ENCODE assay signal across 7 cellular contexts in the genomic region with DNA sequence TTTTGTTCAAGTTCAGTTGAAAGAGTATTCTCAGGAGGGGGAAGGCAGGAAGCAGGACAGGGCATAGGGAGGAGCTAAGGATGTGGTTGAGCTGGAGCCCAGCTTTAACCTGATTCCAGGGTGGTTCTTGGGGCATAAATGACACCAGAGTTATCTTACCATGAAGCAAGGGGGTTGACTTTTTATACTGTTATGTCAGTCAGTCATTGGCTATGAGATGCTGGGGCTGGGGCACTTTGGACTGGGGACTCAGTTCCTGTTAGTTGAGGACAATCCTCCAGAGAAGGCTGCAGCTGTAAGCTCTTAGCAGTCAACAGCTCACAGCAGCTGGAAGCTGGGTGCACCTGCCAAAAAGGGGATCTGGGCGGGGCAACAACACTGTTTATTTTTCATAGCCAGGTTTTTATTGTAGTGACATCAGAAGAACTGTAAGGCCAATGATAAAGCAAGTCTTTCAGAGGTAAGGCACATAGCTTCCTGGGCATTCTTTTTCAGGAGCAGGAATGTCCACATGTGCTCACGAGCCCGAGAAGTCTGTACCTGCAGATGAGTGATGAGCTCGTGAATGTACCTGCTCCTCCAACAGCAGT.
DNase-seq lines count a peak whose midpoint lies in the region; ATAC-seq and TF ChIP-seq lines count a peak whose summit lies in the region.

No MANE protein-coding gene starts in this region.

- H3K27me3 ChIP-seq in hepatocyte (no peaks in the 10 kb centered on the region), GM23338 (ENCODE audit: insufficient read depth) (no peaks in the 10 kb centered on the region), brain microvascular endothelial cell (replicated peaks) (no peaks in the 10 kb centered on the region)

- peak overlapping the region; percentile 71 for H3K27ac ChIP-seq in hepatocyte
- no peak overlapping the region for H3K27ac ChIP-seq in GM23338 (ENCODE audit: low read depth)
- no peak overlapping the region for H3K27ac ChIP-seq in brain microvascular endothelial cell

- TF ChIP-seq CTCF in hepatocyte (IDR thresholded peaks at IDR 0.05; ENCODE audit: poor library complexity) (no peak), GM23338 (conservative IDR thresholded peaks at IDR 0.05; ENCODE audit: low read depth in 2 of 2) (no peak), brain microvascular endothelial cell (IDR thresholded peaks at IDR 0.05; ENCODE audit: low read depth, low read length, missing control alignments) (no peak)

- no peaks in the 10 kb centered on the region for H3K36me3 ChIP-seq in hepatocyte (replicated peaks; ENCODE audit: insufficient read depth, low read depth)
- no peaks in the 10 kb centered on the region for H3K36me3 ChIP-seq in GM23338 (ENCODE audit: insufficient read depth)
- no peaks in the 10 kb centered on the region for H3K36me3 ChIP-seq in brain microvascular endothelial cell (replicated peaks)

- no peaks in the 10 kb centered on the region for H3K9me3 ChIP-seq in hepatocyte (ENCODE audit: low read depth)

- H3K27ac Mint-ChIP-seq in GM23338 = no peak overlapping the region

- no peak overlapping the region for H3K4me2 ChIP-seq in hepatocyte
- H3K4me2 ChIP-seq in GM23338 = no peak overlapping the region

- H2AFZ ChIP-seq in hepatocyte (no peak overlapping the region), GM23338 (no peak overlapping the region)

- H3K9me3 Mint-ChIP-seq in GM23338 = no peaks in the 10 kb centered on the region

- H3K27me3 Mint-ChIP-seq in GM23338 (ENCODE audit: insufficient read depth, low read depth, poor library complexity) = no peaks in the 10 kb centered on the region

- H3K9me2 ChIP-seq in hepatocyte (replicated peaks; ENCODE audit: insufficient read depth) = no peaks in the 10 kb centered on the region
- H3K9me2 ChIP-seq in GM23338 (ENCODE audit: insufficient read depth) = no peaks in the 10 kb centered on the region

- H3K4me1 Mint-ChIP-seq in GM23338 = peaks cover 11% of the 10 kb centered on the region; the same call in 2 of the 3 replicates

- no peaks in the 10 kb centered on the region; the same call in 2 of the 3 replicates for H3K36me3 Mint-ChIP-seq in GM23338 (ENCODE audit: low read depth)

- in situ Hi-C loops in brain microvascular endothelial cell (cut with HindIII; ENCODE audit: low pct_ligation_motif_present, low sequenced_read_pairs) = no loop called here

- no peak overlapping the region for H3K4me3 Mint-ChIP-seq in GM23338

- H3K4me1 ChIP-seq in hepatocyte (ENCODE audit: insufficient read depth) = no peaks in the 10 kb centered on the region
- peaks cover 8% of the 10 kb centered on the region; the same call in 1 of the 2 replicates for H3K4me1 ChIP-seq in GM23338 (ENCODE audit: insufficient read depth)

- H3K4me3 ChIP-seq in hepatocyte (no peak overlapping the region), GM23338 (no peak overlapping the region), brain microvascular endothelial cell (ENCODE audit: low read depth, low read length) (no peak overlapping the region)

- H3K79me2 ChIP-seq in hepatocyte = no peaks in the 10 kb centered on the region
- no peaks in the 10 kb centered on the region for H3K79me2 ChIP-seq in GM23338 (replicated peaks; ENCODE audit: insufficient read depth)

- H3F3A ChIP-seq in GM23338 (replicated peaks; ENCODE audit: low read depth) = no peaks in the 10 kb centered on the region

- ATAC-seq in GM19025 (IDR thresholded peaks at IDR 0.05; ENCODE audit: low read depth, unreplicated experiment) (peak; percentile 44), HG02981 (IDR thresholded peaks at IDR 0.05; ENCODE audit: unreplicated experiment) (peak; percentile 64), GM23338 (no peak)

- DNase-seq in NCI-H2196 (lab: John Stamatoyannopoulos, UW; ENCODE audit: unreplicated experiment) (peak; percentile 45), hepatocyte (ENCODE audit: low spot score) (no peak), GM23338 (ENCODE audit: low spot score) (no peak), NCI-H2171 treated with DMSO at 0.1 percent for 48 hours (lab: John Stamatoyannopoulos, UW) (no peak), brain microvascular endothelial cell (no peak)

- 64% methylated on average over 4 of the region's 4 CpGs for WGBS in hepatocyte (ENCODE audit: low lambda C conversion rate, missing lambda C conversion rate)

- no peaks in the 10 kb centered on the region for H4K20me1 ChIP-seq in hepatocyte (ENCODE audit: insufficient read depth, poor library complexity, severe bottlenecking)
- H4K20me1 ChIP-seq in GM23338 (replicated peaks; ENCODE audit: insufficient read depth) = no peaks in the 10 kb centered on the region

TF ChIP-seq in GM23338, 12 proteins besides CTCF, POLR2A, EP300 and RAD21 (continues in another document):
- TF ChIP-seq EZH2 (IDR thresholded peaks at IDR 0.05; ENCODE audit: low read depth, unreplicated experiment) (no peak), CREB1 (CRISPR knock-in tag; IDR thresholded peaks at IDR 0.05; ENCODE audit: low read depth) (no peak), ZNF331 (CRISPR knock-in tag; IDR thresholded peaks at IDR 0.05; ENCODE audit: low read depth) (no peak), NANOG (IDR thresholded peaks at IDR 0.05; ENCODE audit: borderline replicate concordance) (no peak), EZH2phosphoT487 (IDR thresholded peaks at IDR 0.05; ENCODE audit: unreplicated experiment) (no peak), JUNB (IDR thresholded peaks at IDR 0.05; ENCODE audit: unreplicated experiment) (no peak), STAT1 (IDR thresholded peaks at IDR 0.05; ENCODE audit: unreplicated experiment) (no peak), POLR2AphosphoS5 (IDR thresholded peaks at IDR 0.05; ENCODE audit: low read depth) (no peak), ZNF114 (CRISPR knock-in tag; IDR thresholded peaks at IDR 0.05) (no peak)
- TF ChIP-seq, protein P1, sequence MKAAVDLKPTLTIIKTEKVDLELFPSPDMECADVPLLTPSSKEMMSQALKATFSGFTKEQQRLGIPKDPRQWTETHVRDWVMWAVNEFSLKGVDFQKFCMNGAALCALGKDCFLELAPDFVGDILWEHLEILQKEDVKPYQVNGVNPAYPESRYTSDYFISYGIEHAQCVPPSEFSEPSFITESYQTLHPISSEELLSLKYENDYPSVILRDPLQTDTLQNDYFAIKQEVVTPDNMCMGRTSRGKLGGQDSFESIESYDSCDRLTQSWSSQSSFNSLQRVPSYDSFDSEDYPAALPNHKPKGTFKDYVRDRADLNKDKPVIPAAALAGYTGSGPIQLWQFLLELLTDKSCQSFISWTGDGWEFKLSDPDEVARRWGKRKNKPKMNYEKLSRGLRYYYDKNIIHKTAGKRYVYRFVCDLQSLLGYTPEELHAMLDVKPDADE (IDR thresholded peaks at IDR 0.05) = no peak
- TF ChIP-seq, protein P2, sequence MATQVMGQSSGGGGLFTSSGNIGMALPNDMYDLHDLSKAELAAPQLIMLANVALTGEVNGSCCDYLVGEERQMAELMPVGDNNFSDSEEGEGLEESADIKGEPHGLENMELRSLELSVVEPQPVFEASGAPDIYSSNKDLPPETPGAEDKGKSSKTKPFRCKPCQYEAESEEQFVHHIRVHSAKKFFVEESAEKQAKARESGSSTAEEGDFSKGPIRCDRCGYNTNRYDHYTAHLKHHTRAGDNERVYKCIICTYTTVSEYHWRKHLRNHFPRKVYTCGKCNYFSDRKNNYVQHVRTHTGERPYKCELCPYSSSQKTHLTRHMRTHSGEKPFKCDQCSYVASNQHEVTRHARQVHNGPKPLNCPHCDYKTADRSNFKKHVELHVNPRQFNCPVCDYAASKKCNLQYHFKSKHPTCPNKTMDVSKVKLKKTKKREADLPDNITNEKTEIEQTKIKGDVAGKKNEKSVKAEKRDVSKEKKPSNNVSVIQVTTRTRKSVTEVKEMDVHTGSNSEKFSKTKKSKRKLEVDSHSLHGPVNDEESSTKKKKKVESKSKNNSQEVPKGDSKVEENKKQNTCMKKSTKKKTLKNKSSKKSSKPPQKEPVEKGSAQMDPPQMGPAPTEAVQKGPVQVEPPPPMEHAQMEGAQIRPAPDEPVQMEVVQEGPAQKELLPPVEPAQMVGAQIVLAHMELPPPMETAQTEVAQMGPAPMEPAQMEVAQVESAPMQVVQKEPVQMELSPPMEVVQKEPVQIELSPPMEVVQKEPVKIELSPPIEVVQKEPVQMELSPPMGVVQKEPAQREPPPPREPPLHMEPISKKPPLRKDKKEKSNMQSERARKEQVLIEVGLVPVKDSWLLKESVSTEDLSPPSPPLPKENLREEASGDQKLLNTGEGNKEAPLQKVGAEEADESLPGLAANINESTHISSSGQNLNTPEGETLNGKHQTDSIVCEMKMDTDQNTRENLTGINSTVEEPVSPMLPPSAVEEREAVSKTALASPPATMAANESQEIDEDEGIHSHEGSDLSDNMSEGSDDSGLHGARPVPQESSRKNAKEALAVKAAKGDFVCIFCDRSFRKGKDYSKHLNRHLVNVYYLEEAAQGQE (IDR thresholded peaks at IDR 0.05; ENCODE audit: unreplicated experiment) = no peak
